8 cellular contexts compared by ENCODE assay signal in the genomic region with DNA sequence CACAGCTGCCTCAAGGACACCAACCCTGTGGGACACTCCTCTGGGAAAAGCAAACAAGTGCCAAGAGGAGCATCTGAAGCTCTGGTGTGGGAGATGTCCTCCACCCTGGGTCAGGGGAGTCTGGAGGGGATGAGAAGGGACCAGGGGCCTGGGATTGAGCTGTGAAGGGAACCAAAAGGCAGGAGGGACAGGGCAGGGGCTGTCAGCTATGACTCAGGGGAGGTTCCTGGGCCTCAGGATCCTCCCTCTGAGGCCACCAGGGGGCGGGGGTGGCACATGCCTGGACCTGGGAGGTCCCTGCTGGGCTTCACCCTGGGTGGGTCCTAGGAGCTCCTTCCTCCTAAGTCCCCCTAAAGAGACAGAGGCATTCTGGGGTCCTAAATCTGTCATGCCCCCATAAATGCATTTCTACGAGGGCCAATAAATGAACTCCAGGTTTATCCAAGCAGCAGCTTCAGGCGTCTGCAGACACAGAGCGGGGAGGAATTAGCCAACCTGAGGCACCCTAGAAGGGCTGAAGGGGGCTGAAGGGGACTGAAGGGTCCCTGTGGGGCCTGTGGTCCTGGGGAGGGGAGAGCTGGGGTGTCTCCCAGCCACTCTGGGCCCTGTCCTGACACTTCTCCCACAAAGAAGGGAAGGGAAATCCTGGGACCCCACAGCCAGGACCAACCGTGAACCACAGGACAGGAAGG. TPM values are rescaled to one million over a fixed set of nuclear protein-coding genes. Genes with fewer than 3 reads are reported as not detected.
DNase-seq lines count a peak whose midpoint lies in the region; ATAC-seq and TF ChIP-seq lines count a peak whose summit lies in the region.

No MANE protein-coding gene starts in this region.

- peaks cover 86% of the 10 kb centered on the region for H3K27me3 Mint-ChIP-seq in WTC11 (ENCODE audit: low read depth)

- 29 to 41% methylated on average over 5 of the region's 5 CpGs for WGBS in GM23248 (ENCODE audit: low coverage in 1 of 2, low lambda C conversion rate in 2 of 2, missing lambda C conversion rate in 2 of 2), 2 experiments

- no peaks in the 10 kb centered on the region for H3K4me1 ChIP-seq in GM23248 (ENCODE audit: insufficient read depth)
- no peaks in the 10 kb centered on the region for H3K4me1 ChIP-seq in ascending aorta

- no peaks in the 10 kb centered on the region for H3K36me3 Mint-ChIP-seq in WTC11

- no peak overlapping the region for H2AFZ ChIP-seq in GM23248

- H3K27ac ChIP-seq in GM23248 (no peak overlapping the region), ascending aorta (no peak overlapping the region)

- no peaks in the 10 kb centered on the region for H3K79me2 ChIP-seq in GM23248 (ENCODE audit: insufficient read depth)

- CTCF ChIA-PET in WTC11 (lab: Charles Lee): interaction anchor here (0.6 to 6.2 kb wide), 58 partner anchors 8 to 431 kb away, joined by 3 to 102 read pairs (median 5); a partner anchor contains a TSS

- DNase-seq in AG08395 (ENCODE audit: low spot score) (peak; percentile 20), GM23248 (peak; percentile 59), WTC11 (ENCODE audit: low spot score) (peak; percentile 64), iPS-NIHi11 (ENCODE audit: low spot score) (peak; percentile 57), NCI-H2171 treated with DMSO at 0.1 percent for 48 hours (lab: John Stamatoyannopoulos, UW) (no peak), NCI-H345 (lab: John Stamatoyannopoulos, UW) (no peak), ascending aorta (ENCODE audit: low spot score in 2 of 2) (no peak), NCI-H2171 (lab: John Stamatoyannopoulos, UW) (no peak)

- peak; percentile 46; the same call in 1 of the 2 replicates for TF ChIP-seq CTCF in WTC11 (IDR thresholded peaks at IDR 0.05)
- peak in 1 of 3 experiments; percentile 24 for TF ChIP-seq CTCF in ascending aorta (IDR thresholded peaks at IDR 0.05)

- H3K27me3 ChIP-seq in GM23248 (replicated peaks; ENCODE audit: insufficient read depth) (peaks cover 40% of the 10 kb centered on the region), ascending aorta (no peaks in the 10 kb centered on the region)

- H3K4me3 ChIP-seq in GM23248 (no peak overlapping the region), ascending aorta (no peak overlapping the region)

- no peak overlapping the region for H3K9ac ChIP-seq in GM23248

- H3K4me3 Mint-ChIP-seq in WTC11: no peak overlapping the region

- POLR2A ChIA-PET in WTC11 (lab: Charles Lee): no interaction called here

- no peaks in the 10 kb centered on the region for H3K4me1 Mint-ChIP-seq in WTC11

- H3K9me3 ChIP-seq in GM23248 (ENCODE audit: low read depth): no peaks in the 10 kb centered on the region
- no peaks in the 10 kb centered on the region for H3K9me3 ChIP-seq in ascending aorta

- no peak overlapping the region for H3K4me2 ChIP-seq in GM23248 (ENCODE audit: unreplicated experiment)

- ATAC-seq in WTC11: peak; percentile 92

- in situ Hi-C loops in GM23248 (cut with MboI): no loop called here

- H3K9me2 ChIP-seq in GM23248 (ENCODE audit: insufficient read depth): no peaks in the 10 kb centered on the region

- intact Hi-C loops in ascending aorta (cut with DNase I): no loop called here

- H3K27ac Mint-ChIP-seq in WTC11: no peak overlapping the region

- H3K9me3 Mint-ChIP-seq in WTC11: no peaks in the 10 kb centered on the region

- no peaks in the 10 kb centered on the region for H4K20me1 ChIP-seq in GM23248 (ENCODE audit: insufficient read depth)

- no peaks in the 10 kb centered on the region for H3F3A ChIP-seq in GM23248 (ENCODE audit: insufficient read depth)

- H3K36me3 ChIP-seq in GM23248 (ENCODE audit: low read depth): no peaks in the 10 kb centered on the region
- H3K36me3 ChIP-seq in ascending aorta: no peaks in the 10 kb centered on the region

TF ChIP-seq in WTC11, 78 proteins besides CTCF, POLR2A, EP300 and RAD21 (continues in another document):
- TF ChIP-seq KAT7 (CRISPR knock-in tag; IDR thresholded peaks at IDR 0.05; ENCODE audit: borderline replicate concordance) (no peak), MYBL2 (CRISPR knock-in tag; IDR thresholded peaks at IDR 0.05) (no peak), CREM (CRISPR knock-in tag; IDR thresholded peaks at IDR 0.05) (no peak), PRRX2 (CRISPR knock-in tag; IDR thresholded peaks at IDR 0.05) (no peak), FOXP1 (CRISPR knock-in tag; IDR thresholded peaks at IDR 0.05; ENCODE audit: borderline replicate concordance) (no peak), GRHL2 (CRISPR knock-in tag; IDR thresholded peaks at IDR 0.05; ENCODE audit: insufficient replicate concordance, severe bottlenecking) (no peak), SOX15 (CRISPR knock-in tag; IDR thresholded peaks at IDR 0.05) (no peak), MXD4 (CRISPR knock-in tag; IDR thresholded peaks at IDR 0.05; ENCODE audit: borderline replicate concordance) (no peak), ZNF396 (CRISPR knock-in tag; IDR thresholded peaks at IDR 0.05; ENCODE audit: borderline replicate concordance) (no peak), NR3C1 (CRISPR knock-in tag; conservative IDR thresholded peaks at IDR 0.05; ENCODE audit: low read depth) (no peak), TEAD4 (CRISPR knock-in tag; IDR thresholded peaks at IDR 0.05) (no peak), NR1H2 (CRISPR knock-in tag; IDR thresholded peaks at IDR 0.05) (no peak), ZNF263 (CRISPR knock-in tag; IDR thresholded peaks at IDR 0.05; ENCODE audit: low read depth) (no peak)
- TF ChIP-seq, protein P1, sequence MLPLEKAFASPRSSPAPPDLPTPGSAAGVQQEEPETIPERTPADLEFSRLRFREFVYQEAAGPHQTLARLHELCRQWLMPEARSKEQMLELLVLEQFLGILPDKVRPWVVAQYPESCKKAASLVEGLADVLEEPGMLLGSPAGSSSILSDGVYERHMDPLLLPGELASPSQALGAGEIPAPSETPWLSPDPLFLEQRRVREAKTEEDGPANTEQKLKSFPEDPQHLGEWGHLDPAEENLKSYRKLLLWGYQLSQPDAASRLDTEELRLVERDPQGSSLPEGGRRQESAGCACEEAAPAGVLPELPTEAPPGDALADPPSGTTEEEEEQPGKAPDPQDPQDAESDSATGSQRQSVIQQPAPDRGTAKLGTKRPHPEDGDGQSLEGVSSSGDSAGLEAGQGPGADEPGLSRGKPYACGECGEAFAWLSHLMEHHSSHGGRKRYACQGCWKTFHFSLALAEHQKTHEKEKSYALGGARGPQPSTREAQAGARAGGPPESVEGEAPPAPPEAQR (CRISPR knock-in tag; IDR thresholded peaks at IDR 0.05): no peak
- TF ChIP-seq, protein P2, sequence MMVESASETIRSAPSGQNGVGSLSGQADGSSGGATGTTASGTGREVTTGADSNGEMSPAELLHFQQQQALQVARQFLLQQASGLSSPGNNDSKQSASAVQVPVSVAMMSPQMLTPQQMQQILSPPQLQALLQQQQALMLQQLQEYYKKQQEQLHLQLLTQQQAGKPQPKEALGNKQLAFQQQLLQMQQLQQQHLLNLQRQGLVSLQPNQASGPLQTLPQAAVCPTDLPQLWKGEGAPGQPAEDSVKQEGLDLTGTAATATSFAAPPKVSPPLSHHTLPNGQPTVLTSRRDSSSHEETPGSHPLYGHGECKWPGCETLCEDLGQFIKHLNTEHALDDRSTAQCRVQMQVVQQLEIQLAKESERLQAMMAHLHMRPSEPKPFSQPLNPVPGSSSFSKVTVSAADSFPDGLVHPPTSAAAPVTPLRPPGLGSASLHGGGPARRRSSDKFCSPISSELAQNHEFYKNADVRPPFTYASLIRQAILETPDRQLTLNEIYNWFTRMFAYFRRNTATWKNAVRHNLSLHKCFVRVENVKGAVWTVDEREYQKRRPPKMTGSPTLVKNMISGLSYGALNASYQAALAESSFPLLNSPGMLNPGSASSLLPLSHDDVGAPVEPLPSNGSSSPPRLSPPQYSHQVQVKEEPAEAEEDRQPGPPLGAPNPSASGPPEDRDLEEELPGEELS (CRISPR knock-in tag; IDR thresholded peaks at IDR 0.05): no peak
- TF ChIP-seq, protein P3, sequence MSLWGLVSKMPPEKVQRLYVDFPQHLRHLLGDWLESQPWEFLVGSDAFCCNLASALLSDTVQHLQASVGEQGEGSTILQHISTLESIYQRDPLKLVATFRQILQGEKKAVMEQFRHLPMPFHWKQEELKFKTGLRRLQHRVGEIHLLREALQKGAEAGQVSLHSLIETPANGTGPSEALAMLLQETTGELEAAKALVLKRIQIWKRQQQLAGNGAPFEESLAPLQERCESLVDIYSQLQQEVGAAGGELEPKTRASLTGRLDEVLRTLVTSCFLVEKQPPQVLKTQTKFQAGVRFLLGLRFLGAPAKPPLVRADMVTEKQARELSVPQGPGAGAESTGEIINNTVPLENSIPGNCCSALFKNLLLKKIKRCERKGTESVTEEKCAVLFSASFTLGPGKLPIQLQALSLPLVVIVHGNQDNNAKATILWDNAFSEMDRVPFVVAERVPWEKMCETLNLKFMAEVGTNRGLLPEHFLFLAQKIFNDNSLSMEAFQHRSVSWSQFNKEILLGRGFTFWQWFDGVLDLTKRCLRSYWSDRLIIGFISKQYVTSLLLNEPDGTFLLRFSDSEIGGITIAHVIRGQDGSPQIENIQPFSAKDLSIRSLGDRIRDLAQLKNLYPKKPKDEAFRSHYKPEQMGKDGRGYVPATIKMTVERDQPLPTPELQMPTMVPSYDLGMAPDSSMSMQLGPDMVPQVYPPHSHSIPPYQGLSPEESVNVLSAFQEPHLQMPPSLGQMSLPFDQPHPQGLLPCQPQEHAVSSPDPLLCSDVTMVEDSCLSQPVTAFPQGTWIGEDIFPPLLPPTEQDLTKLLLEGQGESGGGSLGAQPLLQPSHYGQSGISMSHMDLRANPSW (CRISPR knock-in tag; conservative IDR thresholded peaks at IDR 0.05; ENCODE audit: low read depth): no peak
- TF ChIP-seq, protein P4, sequence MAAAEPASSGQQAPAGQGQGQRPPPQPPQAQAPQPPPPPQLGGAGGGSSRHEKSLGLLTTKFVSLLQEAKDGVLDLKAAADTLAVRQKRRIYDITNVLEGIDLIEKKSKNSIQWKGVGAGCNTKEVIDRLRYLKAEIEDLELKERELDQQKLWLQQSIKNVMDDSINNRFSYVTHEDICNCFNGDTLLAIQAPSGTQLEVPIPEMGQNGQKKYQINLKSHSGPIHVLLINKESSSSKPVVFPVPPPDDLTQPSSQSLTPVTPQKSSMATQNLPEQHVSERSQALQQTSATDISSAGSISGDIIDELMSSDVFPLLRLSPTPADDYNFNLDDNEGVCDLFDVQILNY (CRISPR knock-in tag; IDR thresholded peaks at IDR 0.05): no peak

RNA-seq across cellular contexts. Expression of a gene that starts 31.9 kb away (rescaled TPM):
- total RNA-seq in GM23248 (2014; rRNA removed; shearing (Covaris generic)): not detected in 2 replicates
- not detected in 2 replicates for polyA plus RNA-seq in GM23248 (2016; fragmentation: Nextera tagmentation; extraction: Ambion mirVana)
- total RNA-seq in WTC11 (2021) (not detected in 3 replicates), ascending aorta (2.3 TPM)

Comparison
In these comparisons a context has a peak if more than half of its experiments do, and no peak if none do; other contexts are left out.
1. DNase-seq: peak in AG08395 (single experiment), GM23248 (single experiment), WTC11 (single experiment) and iPS-NIHi11 (single experiment); none in NCI-H2171 treated with DMSO at 0.1 percent for 48 hours (single experiment), NCI-H345 (single experiment), ascending aorta (0 of 2) and NCI-H2171 (single experiment).